In the genomic region with DNA sequence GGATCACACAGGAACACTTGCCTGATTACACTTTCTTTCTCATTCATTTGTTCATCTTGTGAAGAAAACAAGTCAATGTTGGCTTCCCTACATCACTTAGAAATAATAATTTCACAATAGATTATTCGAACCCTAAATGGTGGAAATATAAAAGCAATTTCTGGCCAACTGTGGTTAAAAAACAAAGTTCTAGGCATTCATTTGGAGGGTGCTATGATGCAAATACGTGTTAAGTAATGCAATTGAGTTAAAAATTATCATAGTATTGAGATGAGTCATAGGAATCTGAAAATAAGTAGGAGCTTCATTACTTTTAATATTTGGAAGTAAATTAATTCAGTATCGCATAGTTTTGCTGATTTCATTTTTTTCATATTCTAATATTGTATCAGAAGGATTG, we compare ENCODE assay signal across 21 cellular contexts.
DNase-seq lines count a peak whose midpoint lies in the region; ATAC-seq, FAIRE-seq and TF ChIP-seq lines count a peak whose summit lies in the region.
"Had no signal": no experiment of that assay in that cellular context is flagged by ENCODE, and none has a peak within 500 bp of the region (broad histone marks: within the 10 kb centered on the region; RNA-seq: fewer than 3 reads in every experiment).

No MANE protein-coding gene starts in this region.

- POLR2A ChIA-PET in A673 (lab: Charles Lee; ENCODE audit: low non-redundant PET) = interaction anchor here (0.7 kb wide), 1 partner anchor 65 kb away, joined by 3 read pairs; no protein-coding TSS in a partner anchor
- POLR2A ChIA-PET in activated CD4-positive, alpha-beta memory T cell treated with anti-CD3 and anti-CD28 coated beads for 36 hours (lab: Charles Lee) = no interaction called here

- peaks cover 48% of the 10 kb centered on the region for H3K4me1 ChIP-seq in A673 (ENCODE audit: insufficient read depth, low read length, poor library complexity, severe bottlenecking)
- peaks cover 38% of the 10 kb centered on the region for H3K4me1 ChIP-seq in foreskin keratinocyte
- H3K4me1 ChIP-seq in HAP-1 = no peaks in the 10 kb centered on the region

- no peak for ATAC-seq in foreskin keratinocyte
- ATAC-seq in HG03432 (IDR thresholded peaks at IDR 0.05; ENCODE audit: unreplicated experiment) = no peak
- ATAC-seq: GM12878, T-helper 17 cell had no signal

- peak overlapping the region; percentile 90 for H3K27ac ChIP-seq in A673 (ENCODE audit: low read depth, low read length, poor library complexity, severe bottlenecking)
- peak overlapping the region; percentile 84 for H3K27ac ChIP-seq in foreskin keratinocyte
- H3K27ac ChIP-seq: neutrophil had no signal

- no peaks in the 10 kb centered on the region for H3K9me3 Mint-ChIP-seq in activated CD4-positive, alpha-beta memory T cell treated with anti-CD3 and anti-CD28 coated beads for 36 hours

- no peaks in the 10 kb centered on the region for H3K27me3 Mint-ChIP-seq in activated CD4-positive, alpha-beta memory T cell treated with anti-CD3 and anti-CD28 coated beads for 36 hours
- H3K27me3 Mint-ChIP-seq: T-helper 17 cell had no signal

- intact Hi-C loops in A673 (cut with micrococcal nuclease; ENCODE audit: unreplicated experiment) = loop anchor here (2.0 kb wide), 1 partner anchor 251 kb away; no protein-coding TSS in a partner anchor
- intact Hi-C loops in activated CD4-positive, alpha-beta memory T cell treated with anti-CD3 and anti-CD28 coated beads for 36 hours (cut with micrococcal nuclease) = no loop called here

- no peaks in the 10 kb centered on the region for H3K9me3 ChIP-seq in A673 (ENCODE audit: low read depth, low read length, poor library complexity, severe bottlenecking)
- no peaks in the 10 kb centered on the region for H3K9me3 ChIP-seq in HAP-1
- H3K9me3 ChIP-seq: neutrophil had no signal

- no peak overlapping the region for H3K27ac Mint-ChIP-seq in activated CD4-positive, alpha-beta memory T cell treated with anti-CD3 and anti-CD28 coated beads for 36 hours
- H3K27ac Mint-ChIP-seq: CD14-positive monocyte, T-helper 17 cell had no signal

- peak; percentile 35 for DNase-seq in A673 (ENCODE audit: low spot score)
- peak; percentile 29 for DNase-seq in NCI-H226
- DNase-seq in bronchial epithelial cell (ENCODE audit: low read depth) = peak; percentile 65
- DNase-seq in foreskin keratinocyte = peak in 1 of 2 donors; percentile 66
- DNase-seq in MV-4-11 (lab: John Stamatoyannopoulos, UW) = no peak
- no peak for DNase-seq in HAP-1 (ENCODE audit: low spot score in 2 of 2)
- no peak for DNase-seq in activated CD4-positive, alpha-beta memory T cell treated with anti-CD3 and anti-CD28 coated beads for 36 hours
- DNase-seq: activated CD4-positive, alpha-beta T cell treated with anti-CD3 and anti-CD28 coated beads, Interleukin-2, amount 50 U/mL, for 4 hours; activated T-cell treated with anti-CD3 and anti-CD28 coated beads for 4 hours; GDM1; KG1; NCI-H1048; NCI-H2029; T-helper 17 cell had no signal

- H3K4me3 ChIP-seq in A673 (ENCODE audit: low read depth, low read length, poor library complexity, severe bottlenecking) (no peak overlapping the region), bronchial epithelial cell (ENCODE audit: low read depth, low read length) (no peak overlapping the region), HAP-1 (no peak overlapping the region)
- H3K4me3 ChIP-seq: GM12878, lung had no signal

- no peak for FAIRE-seq in bronchial epithelial cell (lab: Jason Lieb, UNC)
- FAIRE-seq: frontal cortex, GM12878, urothelium cell line had no signal

- H3K36me3 ChIP-seq in A673 (ENCODE audit: insufficient read depth, low read length, poor library complexity, severe bottlenecking) (no peaks in the 10 kb centered on the region), bronchial epithelial cell (ENCODE audit: control insufficient read depth, insufficient read depth, low read length) (no peaks in the 10 kb centered on the region), HAP-1 (replicated peaks) (no peaks in the 10 kb centered on the region)
- H3K36me3 ChIP-seq: neutrophil had no signal

- TSS peak; percentile 39 for BruUV-seq in A673 (replicated peaks; lab: Mats Ljungman, UMichigan)

- no peaks in the 10 kb centered on the region for H3K4me1 Mint-ChIP-seq in activated CD4-positive, alpha-beta memory T cell treated with anti-CD3 and anti-CD28 coated beads for 36 hours (ENCODE audit: low read depth)
- H3K4me1 Mint-ChIP-seq: CD14-positive monocyte, T-helper 17 cell had no signal

- H3K36me3 Mint-ChIP-seq in activated CD4-positive, alpha-beta memory T cell treated with anti-CD3 and anti-CD28 coated beads for 36 hours = no peaks in the 10 kb centered on the region
- H3K36me3 Mint-ChIP-seq: CD14-positive monocyte had no signal

- no peak for TF ChIP-seq CTCF in A673 (conservative IDR thresholded peaks at IDR 0.05; ENCODE audit: low read depth, low read length)
- TF ChIP-seq CTCF in bronchial epithelial cell (IDR thresholded peaks at IDR 0.05; ENCODE audit: insufficient read depth, low read length, severe bottlenecking) = no peak
- no peak for TF ChIP-seq CTCF in foreskin keratinocyte (conservative IDR thresholded peaks at IDR 0.05)

- H3K4me3 Mint-ChIP-seq in activated CD4-positive, alpha-beta memory T cell treated with anti-CD3 and anti-CD28 coated beads for 36 hours = no peak overlapping the region
- H3K4me3 Mint-ChIP-seq: CD14-positive monocyte, T-helper 17 cell had no signal

- CTCF ChIA-PET in A673 (lab: Charles Lee) = no interaction called here
- CTCF ChIA-PET in activated CD4-positive, alpha-beta memory T cell treated with anti-CD3 and anti-CD28 coated beads for 36 hours (lab: Charles Lee) = no interaction called here

- in situ Hi-C loops in HAP-1 (cut with MboI; ENCODE audit: low sequenced_read_pairs) = no loop called here

- H3K27me3 ChIP-seq in A673 (replicated peaks; ENCODE audit: insufficient read depth, low read depth, low read length, poor library complexity) = no peaks in the 10 kb centered on the region
- no peaks in the 10 kb centered on the region for H3K27me3 ChIP-seq in bronchial epithelial cell (ENCODE audit: control insufficient read depth, insufficient read depth, low read length)
- H3K27me3 ChIP-seq in foreskin keratinocyte = no peaks in the 10 kb centered on the region
- H3K27me3 ChIP-seq in HAP-1 (ENCODE audit: low read depth) = peaks cover 13% of the 10 kb centered on the region
- H3K27me3 ChIP-seq: neutrophil had no signal

Comparison
In these comparisons a context has a peak if more than half of its experiments do, and no peak if none do; other contexts are left out.
1. DNase-seq: peak in A673 (single experiment), NCI-H226 (single experiment) and bronchial epithelial cell (single experiment); none in MV-4-11 (single experiment), HAP-1 (0 of 2) and activated CD4-positive, alpha-beta memory T cell treated with anti-CD3 and anti-CD28 coated beads for 36 hours (single experiment).